ENCODE assay signal across 8 cellular contexts in the genomic region with DNA sequence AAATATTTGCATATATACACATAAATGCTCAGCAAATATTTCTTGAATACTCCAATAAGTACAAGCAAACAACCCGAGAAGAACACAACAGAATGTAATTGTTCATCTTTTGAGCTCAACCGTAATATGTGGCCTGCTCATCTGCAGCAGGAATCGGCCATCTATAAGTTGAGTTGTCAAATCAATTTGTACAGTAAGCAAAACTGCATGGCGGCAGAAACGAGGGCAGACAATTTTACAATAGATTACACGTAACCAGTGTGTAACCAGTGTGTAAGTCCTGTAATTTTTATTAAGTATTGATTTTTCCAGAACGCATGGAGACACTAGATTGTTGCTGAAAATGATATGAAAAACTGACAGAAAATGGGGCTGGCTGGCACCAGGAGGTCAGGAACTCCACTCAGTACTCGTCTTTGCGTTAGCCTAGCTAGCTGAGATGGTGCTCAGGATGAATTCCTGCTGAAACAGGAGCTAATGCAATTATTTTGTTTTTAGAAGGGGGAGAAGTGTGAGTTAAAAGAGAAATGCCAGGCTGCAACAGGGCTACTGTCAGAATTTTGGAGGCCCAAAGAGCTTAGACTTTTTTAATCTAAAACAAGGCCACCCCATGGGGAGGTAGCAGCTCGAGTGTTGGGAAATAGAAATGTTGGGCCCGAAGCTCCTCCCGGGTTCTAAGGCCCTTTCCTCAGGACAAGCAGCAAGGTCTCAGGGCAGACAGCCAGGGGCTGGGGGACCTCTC. TPM values are rescaled to one million over a fixed set of nuclear protein-coding genes. Genes with fewer than 3 reads are reported as not detected.
A peak's percentile ranks its signal among the peaks of the same experiment; 100 is the strongest.
DNase-seq lines count a peak whose midpoint lies in the region; ATAC-seq, FAIRE-seq and TF ChIP-seq lines count a peak whose summit lies in the region.

No MANE protein-coding gene starts in this region.

- peaks cover 9% of the 10 kb centered on the region for H3K36me3 Mint-ChIP-seq in astrocyte (ENCODE audit: low read depth, unreplicated experiment)

- FAIRE-seq in astrocyte (lab: Jason Lieb, UNC) (no peak), HepG2 (lab: Jason Lieb, UNC) (no peak)

- H3K9me3 Mint-ChIP-seq in astrocyte (ENCODE audit: unreplicated experiment): peaks cover 4% of the 10 kb centered on the region

- no peaks in the 10 kb centered on the region for H3K36me3 ChIP-seq in astrocyte (ENCODE audit: insufficient read depth, low read length)
- no peaks in the 10 kb centered on the region for H3K36me3 ChIP-seq in HepG2 (replicated peaks in 1 of 2; ENCODE audit: control insufficient read depth in 1 of 2, insufficient read depth in 2 of 2, low read length in 2 of 2)

- POLR2A ChIA-PET in HepG2 (lab: Yijun Ruan, JAX): interaction anchor here (0.8 to 1.6 kb wide), 5 partner anchors 9 to 1866 kb away, joined by 3 to 5 read pairs (median 3); a partner anchor contains a TSS

- H3K27ac Mint-ChIP-seq in astrocyte (ENCODE audit: unreplicated experiment): no peak overlapping the region

- no peak overlapping the region for H3K4me3 Mint-ChIP-seq in astrocyte (ENCODE audit: unreplicated experiment)

- H3K27me3 ChIP-seq in astrocyte (ENCODE audit: insufficient read depth, low read length) (no peaks in the 10 kb centered on the region), HepG2 (ENCODE audit: control insufficient read depth in 1 of 2, insufficient read depth in 2 of 2, low read length in 2 of 2) (no peaks in the 10 kb centered on the region; a peak in 1 of 5 replicates)

- H4K20me1 ChIP-seq in astrocyte (ENCODE audit: insufficient read depth, low read length): peaks cover 40% of the 10 kb centered on the region
- H4K20me1 ChIP-seq in HepG2 (ENCODE audit: insufficient read depth, low read length): no peaks in the 10 kb centered on the region; the same call in 1 of the 2 replicates

- 2% methylated on average over 12 of the region's 12 CpGs for WGBS in HepG2 (ENCODE audit: low lambda C conversion rate)

- H3K9me3 ChIP-seq in astrocyte (ENCODE audit: insufficient read depth, low read depth, low read length): no peaks in the 10 kb centered on the region
- no peaks in the 10 kb centered on the region for H3K9me3 ChIP-seq in HepG2 (ENCODE audit: low read length)

- H3K4me3 ChIP-seq in astrocyte (ENCODE audit: insufficient read depth, low read depth, low read length): peak overlapping the region; percentile 98
- H3K4me3 ChIP-seq in HepG2 (replicated peaks in 1 of 3; ENCODE audit: insufficient read depth in 1 of 3, low read depth in 2 of 3, low read length in 3 of 3): peak overlapping the region; percentile 70 to 96 (median 92)

- H3K9ac ChIP-seq in astrocyte (ENCODE audit: low read length) (peak overlapping the region; percentile 94), HepG2 (ENCODE audit: insufficient read depth, low read depth, low read length) (peak overlapping the region; percentile 90)

- TF ChIP-seq RAD21 in HepG2 (CRISPR knock-in tag; IDR thresholded peaks at IDR 0.05): no peak

- CTCF ChIA-PET in HepG2 (lab: Yijun Ruan, JAX; ENCODE audit: low intra/inter-chr PET ratio, low total read pairs): no interaction called here

- H3K4me1 ChIP-seq in astrocyte (ENCODE audit: insufficient read depth, low read length) (peaks cover 13% of the 10 kb centered on the region), HepG2 (ENCODE audit: insufficient read depth, low read length) (peaks cover 73% of the 10 kb centered on the region)

- intact Hi-C loops in HepG2 (cut with micrococcal nuclease; ENCODE audit: unreplicated experiment): loop anchor here (1.0 kb wide), 1 partner anchor 135 kb away; no protein-coding TSS in a partner anchor

- no peak for TF ChIP-seq POLR2A in HepG2 (IDR thresholded peaks at IDR 0.05; ENCODE audit: insufficient read depth in 1 of 2, low read depth in 2 of 2, low read length in 2 of 2)

- H3K4me1 Mint-ChIP-seq in astrocyte (ENCODE audit: low read depth, unreplicated experiment): peaks cover 6% of the 10 kb centered on the region

- in situ Hi-C loops in HepG2 (cut with HindIII; ENCODE audit: extremely low pct_ligation_motif_present, low pct_unique_long_range_greater_than_20kb): no loop called here

- TF ChIP-seq EP300 in HepG2 (IDR thresholded peaks at IDR 0.05; ENCODE audit: low read depth in 2 of 2, low read length in 2 of 2) (no peak), HepG2 (CRISPR knock-in tag; IDR thresholded peaks at IDR 0.05; ENCODE audit: borderline replicate concordance) (no peak)

- peak overlapping the region; percentile 89 for H3K4me2 ChIP-seq in astrocyte (ENCODE audit: low read length)
- peak overlapping the region; percentile 83 for H3K4me2 ChIP-seq in HepG2 (ENCODE audit: low read depth, low read length)

- TF ChIP-seq CTCF in astrocyte (IDR thresholded peaks at IDR 0.05; ENCODE audit: insufficient read depth, low read depth, low read length) (no peak), HepG2 (CRISPR knock-in tag; IDR thresholded peaks at IDR 0.05) (no peak)

- DNase-seq in ELR (ENCODE audit: low read depth): peak; percentile 40
- no peak for DNase-seq in astrocyte (ENCODE audit: low read depth)
- DNase-seq in HepG2 (ENCODE audit: low spot score): peak; percentile 27
- no peak for DNase-seq in NCI-H2196 (lab: John Stamatoyannopoulos, UW; ENCODE audit: unreplicated experiment)

- ATAC-seq in HG03039 (IDR thresholded peaks at IDR 0.05; ENCODE audit: unreplicated experiment) (peak; percentile 4), HepG2 (peak; percentile 59), HG03159 (IDR thresholded peaks at IDR 0.05; ENCODE audit: unreplicated experiment) (no peak), HG03095 (IDR thresholded peaks at IDR 0.05; ENCODE audit: unreplicated experiment) (no peak), HG02840 (IDR thresholded peaks at IDR 0.05; ENCODE audit: low FRiP score, unreplicated experiment) (no peak)

- H3K27ac ChIP-seq in astrocyte (ENCODE audit: low read depth, low read length): peak overlapping the region; percentile 97
- H3K27ac ChIP-seq in HepG2 (ENCODE audit: extremely low read length, insufficient read depth, low read length): peak overlapping the region; percentile 94

- H3K27me3 Mint-ChIP-seq in astrocyte (ENCODE audit: low read depth, unreplicated experiment): no peaks in the 10 kb centered on the region

- TSS peak; percentile 65 for BruUV-seq in HepG2 (replicated peaks; lab: Mats Ljungman, UMichigan)

- H3K79me2 ChIP-seq in astrocyte (ENCODE audit: insufficient read depth, low read length) (peaks cover 89% of the 10 kb centered on the region), HepG2 (ENCODE audit: insufficient read depth, low read length) (peaks cover 82% of the 10 kb centered on the region)

- peak overlapping the region; percentile 78 for H2AFZ ChIP-seq in astrocyte (ENCODE audit: low read depth, low read length)
- H2AFZ ChIP-seq in HepG2 (ENCODE audit: low read length): no peak overlapping the region

TF ChIP-seq in HepG2, 621 proteins besides CTCF, POLR2A, EP300 and RAD21 (continues in another document):
- TF ChIP-seq ZFY (CRISPR knock-in tag; IDR thresholded peaks at IDR 0.05): no peak

RNA-seq across cellular contexts. Expression of a gene that starts 0.7 kb away (rescaled TPM):
- total RNA-seq in astrocyte (27.0 and 28.8 TPM in 2 replicates), HepG2 (2016; rRNA removed; fragmentation: Illumina TruSeq; extraction: Trizol) (22.0 and 35.5 TPM in 2 replicates)
- total RNA-seq in HepG2 (2016; cell fraction: cytosol; rRNA removed; fragmentation: Illumina TruSeq; extraction: Trizol; ENCODE audit: low read depth): 4.9 and 5.7 TPM in 2 replicates
- 21.2 and 34.5 TPM in 2 replicates for total RNA-seq in HepG2 (2016; cell fraction: insoluble cytoplasmic fraction; rRNA removed; fragmentation: Illumina TruSeq; extraction: Trizol)
- total RNA-seq in HepG2 (2016; cell fraction: membrane; rRNA removed; fragmentation: Illumina TruSeq; extraction: Trizol): 6.9 and 7.5 TPM in 2 replicates
- 18.3 and 18.6 TPM in 2 replicates for total RNA-seq in HepG2 (2016; cell fraction: nucleus; rRNA removed; fragmentation: Illumina TruSeq; extraction: Trizol)
- 1.6 and 1.9 TPM in 2 replicates for polyA plus RNA-seq in HepG2 (2011; rRNA removed)
- 0.81 and 1.4 TPM in 2 replicates for polyA plus RNA-seq in HepG2 (2011; cell fraction: cytosol; rRNA removed)
- polyA plus RNA-seq in HepG2 (2011; cell fraction: nucleus; rRNA removed): 1.2 and 2.6 TPM in 2 replicates
- polyA plus RNA-seq in HepG2 (2012): 5.7 and 6.2 TPM in 2 replicates
- polyA plus RNA-seq in HepG2 (2016; cell fraction: cytosol; fragmentation: Illumina TruSeq; extraction: Trizol; ENCODE audit: low read depth): 0.63 and 0.67 TPM in 2 replicates
- 21.4 and 22.2 TPM in 2 replicates for polyA plus RNA-seq in HepG2 (2016; cell fraction: insoluble cytoplasmic fraction; fragmentation: Illumina TruSeq; extraction: Trizol; ENCODE audit: low read depth)
- 1.8 TPM in 2 replicates for polyA plus RNA-seq in HepG2 (2016; cell fraction: membrane; fragmentation: Illumina TruSeq; extraction: Trizol; ENCODE audit: low read depth)
- 14.0 and 16.6 TPM in 2 replicates for polyA plus RNA-seq in HepG2 (2016; cell fraction: nucleus; fragmentation: Illumina TruSeq; extraction: Trizol; ENCODE audit: insufficient read depth, low read depth)
- polyA minus RNA-seq in HepG2 (2011; rRNA and poly(A)+ RNA removed; ENCODE audit: low replicate concordance): 1.2 and 4.2 TPM in 2 replicates
- polyA minus RNA-seq in HepG2 (2011; cell fraction: cytosol; rRNA and poly(A)+ RNA removed): 2.9 and 3.1 TPM in 2 replicates
- polyA minus RNA-seq in HepG2 (2011; cell fraction: nucleus; rRNA and poly(A)+ RNA removed): 6.1 and 6.8 TPM in 2 replicates

RNA-seq across cellular contexts. Expression of a gene that starts 1.0 kb away (rescaled TPM):
- total RNA-seq in astrocyte: 68.1 and 68.7 TPM in 2 replicates
- 91.5 and 141 TPM in 2 replicates for total RNA-seq in HepG2 (2016; rRNA removed; fragmentation: Illumina TruSeq; extraction: Trizol)
- 10.2 and 11.9 TPM in 2 replicates for total RNA-seq in HepG2 (2016; cell fraction: cytosol; rRNA removed; fragmentation: Illumina TruSeq; extraction: Trizol; ENCODE audit: low read depth)
- 94.0 and 139 TPM in 2 replicates for total RNA-seq in HepG2 (2016; cell fraction: insoluble cytoplasmic fraction; rRNA removed; fragmentation: Illumina TruSeq; extraction: Trizol)
- 12.3 and 16.8 TPM in 2 replicates for total RNA-seq in HepG2 (2016; cell fraction: membrane; rRNA removed; fragmentation: Illumina TruSeq; extraction: Trizol)
- total RNA-seq in HepG2 (2016; cell fraction: nucleus; rRNA removed; fragmentation: Illumina TruSeq; extraction: Trizol): 65.3 and 67.5 TPM in 2 replicates
- 14.0 and 16.4 TPM in 2 replicates for polyA plus RNA-seq in HepG2 (2011; rRNA removed)
- polyA plus RNA-seq in HepG2 (2011; cell fraction: cytosol; rRNA removed): 5.9 and 9.5 TPM in 2 replicates
- polyA plus RNA-seq in HepG2 (2011; cell fraction: nucleus; rRNA removed): 8.6 and 13.7 TPM in 2 replicates
- 35.3 and 45.7 TPM in 2 replicates for polyA plus RNA-seq in HepG2 (2012)
- 1.9 and 2.2 TPM in 2 replicates for polyA plus RNA-seq in HepG2 (2016; cell fraction: cytosol; fragmentation: Illumina TruSeq; extraction: Trizol; ENCODE audit: low read depth)
- 71.9 and 74.9 TPM in 2 replicates for polyA plus RNA-seq in HepG2 (2016; cell fraction: insoluble cytoplasmic fraction; fragmentation: Illumina TruSeq; extraction: Trizol; ENCODE audit: low read depth)
- polyA plus RNA-seq in HepG2 (2016; cell fraction: membrane; fragmentation: Illumina TruSeq; extraction: Trizol; ENCODE audit: low read depth): 3.5 and 4.4 TPM in 2 replicates
- polyA plus RNA-seq in HepG2 (2016; cell fraction: nucleus; fragmentation: Illumina TruSeq; extraction: Trizol; ENCODE audit: insufficient read depth, low read depth): 39.6 and 40.4 TPM in 2 replicates
- 19.7 and 55.5 TPM in 2 replicates for polyA minus RNA-seq in HepG2 (2011; rRNA and poly(A)+ RNA removed; ENCODE audit: low replicate concordance)
- 38.2 and 40.3 TPM in 2 replicates for polyA minus RNA-seq in HepG2 (2011; cell fraction: cytosol; rRNA and poly(A)+ RNA removed)
- polyA minus RNA-seq in HepG2 (2011; cell fraction: nucleus; rRNA and poly(A)+ RNA removed): 86.0 and 94.4 TPM in 2 replicates

Comparison
In these comparisons a context has a peak if more than half of its experiments do, and no peak if none do; other contexts are left out.
1. DNase-seq: peak in ELR (single experiment) and HepG2 (single experiment); none in astrocyte (single experiment) and NCI-H2196 (single experiment).
2. ATAC-seq: peak in HG03039 (single experiment) and HepG2 (single experiment); none in HG03159 (single experiment), HG03095 (single experiment) and HG02840 (single experiment).